Comparison of ENCODE assay signal across 1 cellular context in genomic region chr22:50200333-50201190, GRCh38.
TF ChIP-seq lines count a peak whose summit lies in the region.

A gene with protein sequence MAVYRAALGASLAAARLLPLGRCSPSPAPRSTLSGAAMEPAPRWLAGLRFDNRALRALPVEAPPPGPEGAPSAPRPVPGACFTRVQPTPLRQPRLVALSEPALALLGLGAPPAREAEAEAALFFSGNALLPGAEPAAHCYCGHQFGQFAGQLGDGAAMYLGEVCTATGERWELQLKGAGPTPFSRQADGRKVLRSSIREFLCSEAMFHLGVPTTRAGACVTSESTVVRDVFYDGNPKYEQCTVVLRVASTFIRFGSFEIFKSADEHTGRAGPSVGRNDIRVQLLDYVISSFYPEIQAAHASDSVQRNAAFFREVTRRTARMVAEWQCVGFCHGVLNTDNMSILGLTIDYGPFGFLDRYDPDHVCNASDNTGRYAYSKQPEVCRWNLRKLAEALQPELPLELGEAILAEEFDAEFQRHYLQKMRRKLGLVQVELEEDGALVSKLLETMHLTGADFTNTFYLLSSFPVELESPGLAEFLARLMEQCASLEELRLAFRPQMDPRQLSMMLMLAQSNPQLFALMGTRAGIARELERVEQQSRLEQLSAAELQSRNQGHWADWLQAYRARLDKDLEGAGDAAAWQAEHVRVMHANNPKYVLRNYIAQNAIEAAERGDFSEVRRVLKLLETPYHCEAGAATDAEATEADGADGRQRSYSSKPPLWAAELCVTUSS (plus strand): TSS chr22:50201011. CDS start chr22:50201037, 26 bp downstream.

TF ChIP-seq in K562, 482 proteins besides CTCF, POLR2A, EP300 and RAD21 (continued from another document and continues in another):
- TF ChIP-seq ZNF395 (CRISPR knock-in tag; IDR thresholded peaks at IDR 0.05), result 0 out of 2 replicates have a peak, but pooled peaks have one; percentile 20
- TF ChIP-seq NFYB (IDR thresholded peaks at IDR 0.05; ENCODE audit: extremely low read depth, insufficient read length), result peak; percentile 69
- TF ChIP-seq ZNF586 (CRISPR knock-in tag; conservative IDR thresholded peaks at IDR 0.05), result no peak
- TF ChIP-seq SMARCE1 (IDR thresholded peaks at IDR 0.05), result no peak
- no peak for TF ChIP-seq FOXJ3 (CRISPR knock-in tag; IDR thresholded peaks at IDR 0.05)
- TF ChIP-seq, protein P1, sequence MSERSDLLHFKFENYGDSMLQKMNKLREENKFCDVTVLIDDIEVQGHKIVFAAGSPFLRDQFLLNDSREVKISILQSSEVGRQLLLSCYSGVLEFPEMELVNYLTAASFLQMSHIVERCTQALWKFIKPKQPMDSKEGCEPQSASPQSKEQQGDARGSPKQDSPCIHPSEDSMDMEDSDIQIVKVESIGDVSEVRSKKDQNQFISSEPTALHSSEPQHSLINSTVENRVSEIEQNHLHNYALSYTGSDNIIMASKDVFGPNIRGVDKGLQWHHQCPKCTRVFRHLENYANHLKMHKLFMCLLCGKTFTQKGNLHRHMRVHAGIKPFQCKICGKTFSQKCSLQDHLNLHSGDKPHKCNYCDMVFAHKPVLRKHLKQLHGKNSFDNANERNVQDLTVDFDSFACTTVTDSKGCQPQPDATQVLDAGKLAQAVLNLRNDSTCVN (CRISPR knock-in tag; IDR thresholded peaks at IDR 0.05), result no peak
- TF ChIP-seq, protein P2, sequence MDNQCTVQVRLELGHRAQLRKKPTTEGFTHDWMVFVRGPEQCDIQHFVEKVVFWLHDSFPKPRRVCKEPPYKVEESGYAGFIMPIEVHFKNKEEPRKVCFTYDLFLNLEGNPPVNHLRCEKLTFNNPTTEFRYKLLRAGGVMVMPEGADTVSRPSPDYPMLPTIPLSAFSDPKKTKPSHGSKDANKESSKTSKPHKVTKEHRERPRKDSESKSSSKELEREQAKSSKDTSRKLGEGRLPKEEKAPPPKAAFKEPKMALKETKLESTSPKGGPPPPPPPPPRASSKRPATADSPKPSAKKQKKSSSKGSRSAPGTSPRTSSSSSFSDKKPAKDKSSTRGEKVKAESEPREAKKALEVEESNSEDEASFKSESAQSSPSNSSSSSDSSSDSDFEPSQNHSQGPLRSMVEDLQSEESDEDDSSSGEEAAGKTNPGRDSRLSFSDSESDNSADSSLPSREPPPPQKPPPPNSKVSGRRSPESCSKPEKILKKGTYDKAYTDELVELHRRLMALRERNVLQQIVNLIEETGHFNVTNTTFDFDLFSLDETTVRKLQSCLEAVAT (IDR thresholded peaks at IDR 0.05), result no peak
- no peak for TF ChIP-seq CBX1 (IDR thresholded peaks at IDR 0.05; ENCODE audit: low read depth)
- no peak for TF ChIP-seq PRMT5 (CRISPR knock-in tag; IDR thresholded peaks at IDR 0.05)
- TF ChIP-seq ZNF77 (CRISPR knock-in tag; IDR thresholded peaks at IDR 0.05), result no peak
- TF ChIP-seq GATAD2B (IDR thresholded peaks at IDR 0.05; ENCODE audit: borderline replicate concordance), result no peak
- TF ChIP-seq ZFP30 (CRISPR knock-in tag; IDR thresholded peaks at IDR 0.05; ENCODE audit: borderline replicate concordance), result no peak
- no peak for TF ChIP-seq NKRF (IDR thresholded peaks at IDR 0.05; ENCODE audit: borderline replicate concordance)
- TF ChIP-seq RBM34 (IDR thresholded peaks at IDR 0.05; ENCODE audit: borderline replicate concordance, insufficient read depth, low read length), result no peak
- TF ChIP-seq, protein P3, sequence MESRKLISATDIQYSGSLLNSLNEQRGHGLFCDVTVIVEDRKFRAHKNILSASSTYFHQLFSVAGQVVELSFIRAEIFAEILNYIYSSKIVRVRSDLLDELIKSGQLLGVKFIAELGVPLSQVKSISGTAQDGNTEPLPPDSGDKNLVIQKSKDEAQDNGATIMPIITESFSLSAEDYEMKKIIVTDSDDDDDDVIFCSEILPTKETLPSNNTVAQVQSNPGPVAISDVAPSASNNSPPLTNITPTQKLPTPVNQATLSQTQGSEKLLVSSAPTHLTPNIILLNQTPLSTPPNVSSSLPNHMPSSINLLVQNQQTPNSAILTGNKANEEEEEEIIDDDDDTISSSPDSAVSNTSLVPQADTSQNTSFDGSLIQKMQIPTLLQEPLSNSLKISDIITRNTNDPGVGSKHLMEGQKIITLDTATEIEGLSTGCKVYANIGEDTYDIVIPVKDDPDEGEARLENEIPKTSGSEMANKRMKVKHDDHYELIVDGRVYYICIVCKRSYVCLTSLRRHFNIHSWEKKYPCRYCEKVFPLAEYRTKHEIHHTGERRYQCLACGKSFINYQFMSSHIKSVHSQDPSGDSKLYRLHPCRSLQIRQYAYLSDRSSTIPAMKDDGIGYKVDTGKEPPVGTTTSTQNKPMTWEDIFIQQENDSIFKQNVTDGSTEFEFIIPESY (CRISPR knock-in tag; IDR thresholded peaks at IDR 0.05), result no peak
- TF ChIP-seq MAFK (IDR thresholded peaks at IDR 0.05; ENCODE audit: low read length), result no peak
- TF ChIP-seq, protein P4, sequence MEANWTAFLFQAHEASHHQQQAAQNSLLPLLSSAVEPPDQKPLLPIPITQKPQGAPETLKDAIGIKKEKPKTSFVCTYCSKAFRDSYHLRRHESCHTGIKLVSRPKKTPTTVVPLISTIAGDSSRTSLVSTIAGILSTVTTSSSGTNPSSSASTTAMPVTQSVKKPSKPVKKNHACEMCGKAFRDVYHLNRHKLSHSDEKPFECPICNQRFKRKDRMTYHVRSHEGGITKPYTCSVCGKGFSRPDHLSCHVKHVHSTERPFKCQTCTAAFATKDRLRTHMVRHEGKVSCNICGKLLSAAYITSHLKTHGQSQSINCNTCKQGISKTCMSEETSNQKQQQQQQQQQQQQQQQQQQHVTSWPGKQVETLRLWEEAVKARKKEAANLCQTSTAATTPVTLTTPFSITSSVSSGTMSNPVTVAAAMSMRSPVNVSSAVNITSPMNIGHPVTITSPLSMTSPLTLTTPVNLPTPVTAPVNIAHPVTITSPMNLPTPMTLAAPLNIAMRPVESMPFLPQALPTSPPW (CRISPR knock-in tag; IDR thresholded peaks at IDR 0.05), result peak; percentile 80
- no peak for TF ChIP-seq PHF21A (IDR thresholded peaks at IDR 0.05; ENCODE audit: borderline replicate concordance, low read depth)
- no peak for TF ChIP-seq ZNF263 (CRISPR knock-in tag; IDR thresholded peaks at IDR 0.05; ENCODE audit: borderline replicate concordance)
- TF ChIP-seq IFI16 (CRISPR knock-in tag; IDR thresholded peaks at IDR 0.05), result no peak
- no peak for TF ChIP-seq DNMT1 (IDR thresholded peaks at IDR 0.05)
- TF ChIP-seq NFATC3 (IDR thresholded peaks at IDR 0.05), result no peak
- TF ChIP-seq, protein P5, sequence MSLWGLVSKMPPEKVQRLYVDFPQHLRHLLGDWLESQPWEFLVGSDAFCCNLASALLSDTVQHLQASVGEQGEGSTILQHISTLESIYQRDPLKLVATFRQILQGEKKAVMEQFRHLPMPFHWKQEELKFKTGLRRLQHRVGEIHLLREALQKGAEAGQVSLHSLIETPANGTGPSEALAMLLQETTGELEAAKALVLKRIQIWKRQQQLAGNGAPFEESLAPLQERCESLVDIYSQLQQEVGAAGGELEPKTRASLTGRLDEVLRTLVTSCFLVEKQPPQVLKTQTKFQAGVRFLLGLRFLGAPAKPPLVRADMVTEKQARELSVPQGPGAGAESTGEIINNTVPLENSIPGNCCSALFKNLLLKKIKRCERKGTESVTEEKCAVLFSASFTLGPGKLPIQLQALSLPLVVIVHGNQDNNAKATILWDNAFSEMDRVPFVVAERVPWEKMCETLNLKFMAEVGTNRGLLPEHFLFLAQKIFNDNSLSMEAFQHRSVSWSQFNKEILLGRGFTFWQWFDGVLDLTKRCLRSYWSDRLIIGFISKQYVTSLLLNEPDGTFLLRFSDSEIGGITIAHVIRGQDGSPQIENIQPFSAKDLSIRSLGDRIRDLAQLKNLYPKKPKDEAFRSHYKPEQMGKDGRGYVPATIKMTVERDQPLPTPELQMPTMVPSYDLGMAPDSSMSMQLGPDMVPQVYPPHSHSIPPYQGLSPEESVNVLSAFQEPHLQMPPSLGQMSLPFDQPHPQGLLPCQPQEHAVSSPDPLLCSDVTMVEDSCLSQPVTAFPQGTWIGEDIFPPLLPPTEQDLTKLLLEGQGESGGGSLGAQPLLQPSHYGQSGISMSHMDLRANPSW (CRISPR knock-in tag; IDR thresholded peaks at IDR 0.05), result no peak
- no peak for TF ChIP-seq ADNP (tag; IDR thresholded peaks at IDR 0.05)
- peak in 1 of 2 experiments; percentile 43; a peak in 1 of 4 replicates for TF ChIP-seq SIX5 (IDR thresholded peaks at IDR 0.05; ENCODE audit: borderline replicate concordance in 1 of 2, insufficient read depth in 1 of 2, low read depth in 1 of 2, low read length in 2 of 2)
- peak; percentile 75 for TF ChIP-seq SP2 (IDR thresholded peaks at IDR 0.05; ENCODE audit: extremely low read depth, low read depth, low read length, poor library complexity, severe bottlenecking)
- TF ChIP-seq TRIM25 (IDR thresholded peaks at IDR 0.05; ENCODE audit: borderline replicate concordance), result no peak
- no peak for TF ChIP-seq PHB2 (IDR thresholded peaks at IDR 0.05; ENCODE audit: low read depth)
- TF ChIP-seq HMGN3 (IDR thresholded peaks at IDR 0.05; ENCODE audit: borderline replicate concordance, extremely low read depth, insufficient read length, low read depth, low read length), result peak; percentile 5
- TF ChIP-seq AFF1 (IDR thresholded peaks at IDR 0.05; ENCODE audit: low read depth in 1 of 2, partially characterized antibody in 2 of 2), result no peak
- TF ChIP-seq TAF1 (IDR thresholded peaks at IDR 0.05; ENCODE audit: control insufficient read depth, extremely low read depth, insufficient read depth, low read length, severe bottlenecking), result peak; percentile 37
- no peak for TF ChIP-seq KDM5B (IDR thresholded peaks at IDR 0.05; ENCODE audit: insufficient replicate concordance, low read depth, low read length)
- TF ChIP-seq ZNF212 (CRISPR knock-in tag; IDR thresholded peaks at IDR 0.05), result no peak
- TF ChIP-seq FOXP1 (CRISPR knock-in tag; IDR thresholded peaks at IDR 0.05), result no peak
- TF ChIP-seq SMARCB1 (IDR thresholded peaks at IDR 0.05; ENCODE audit: insufficient read length, low read depth), result no peak
